In the genomic region with DNA sequence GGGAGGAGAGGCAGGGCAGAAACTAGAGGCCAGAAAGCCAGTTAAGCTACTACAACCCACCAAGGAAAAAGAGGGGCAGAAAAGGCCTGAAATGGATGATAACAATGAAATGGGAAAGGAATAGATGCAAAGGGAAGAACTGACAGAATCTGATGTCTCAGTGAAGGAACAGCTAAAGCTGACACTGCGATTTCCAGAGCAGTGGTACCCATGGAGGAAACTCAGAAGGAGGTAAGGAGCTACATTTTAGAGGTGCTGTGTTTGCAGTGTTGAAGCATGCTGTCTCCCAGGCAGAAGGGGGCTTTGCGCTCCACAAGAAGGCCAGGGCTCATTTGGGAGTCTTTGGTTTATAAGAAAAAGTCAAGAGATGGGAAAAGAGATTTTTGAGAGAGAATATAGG, we compare ENCODE assay signal across 11 cellular contexts. TPM values are rescaled to one million over a fixed set of nuclear protein-coding genes. Genes with fewer than 3 reads are reported as not detected.
DNase-seq lines count a peak whose midpoint lies in the region; ATAC-seq and TF ChIP-seq lines count a peak whose summit lies in the region.
"Had no signal": no experiment of that assay in that cellular context is flagged by ENCODE, and none has a peak within 500 bp of the region (broad histone marks: within the 10 kb centered on the region; RNA-seq: fewer than 3 reads in every experiment).

No MANE protein-coding gene starts in this region.

- H3K79me2 ChIP-seq in osteoblast (ENCODE audit: insufficient read depth, low read length), result peaks cover 73% of the 10 kb centered on the region

- intact Hi-C loops in Right ventricle myocardium inferior (cut with DNase I), result no loop called here

- H3K27ac ChIP-seq in right atrium auricular region (peak overlapping the region; percentile 98), duodenal mucosa (ENCODE audit: low read depth, low read length) (peak overlapping the region; percentile 0), osteoblast (ENCODE audit: low read depth, low read length) (peak overlapping the region; percentile 100)

- no peak overlapping the region for H2AFZ ChIP-seq in osteoblast (ENCODE audit: low read length)

- ATAC-seq in Right ventricle myocardium inferior (no peak), GM18520 (IDR thresholded peaks at IDR 0.05; ENCODE audit: unreplicated experiment) (no peak)

- H3K36me3 ChIP-seq in right atrium auricular region (peaks cover 31% of the 10 kb centered on the region), duodenal mucosa (ENCODE audit: control insufficient read depth in 1 of 2, insufficient read depth in 2 of 2, low read length in 2 of 2) (peaks cover 14 to 35% of the 10 kb centered on the region in 2 donors), osteoblast (ENCODE audit: insufficient read depth, low read length) (peaks cover 69% of the 10 kb centered on the region)
- H3K36me3 ChIP-seq: BE2C had no signal

- no peaks in the 10 kb centered on the region for H3K9me3 ChIP-seq in right atrium auricular region
- H3K9me3 ChIP-seq in duodenal mucosa (ENCODE audit: control insufficient read depth in 1 of 2, low read length in 2 of 2), result no peaks in the 10 kb centered on the region
- no peaks in the 10 kb centered on the region for H3K9me3 ChIP-seq in osteoblast (ENCODE audit: low read depth, low read length)
- H3K9me3 ChIP-seq: BE2C had no signal

- H3K27me3 ChIP-seq in right atrium auricular region (no peaks in the 10 kb centered on the region), duodenal mucosa (ENCODE audit: control insufficient read depth in 1 of 2, insufficient read depth in 2 of 2, low read length in 2 of 2) (no peaks in the 10 kb centered on the region), osteoblast (ENCODE audit: insufficient read depth, low read length) (no peaks in the 10 kb centered on the region)
- H3K27me3 ChIP-seq: BE2C had no signal

- no peaks in the 10 kb centered on the region for H4K20me1 ChIP-seq in osteoblast (ENCODE audit: insufficient read depth, low read length)

- no peak overlapping the region for H3K9ac ChIP-seq in duodenal mucosa (ENCODE audit: low read depth in 1 of 2, low read length in 2 of 2)

- H3K4me2 ChIP-seq in osteoblast (ENCODE audit: insufficient read depth, low read length), result peak overlapping the region; percentile 41

- DNase-seq in right atrium auricular region (ENCODE audit: low spot score) (no peak), Right ventricle myocardium inferior (ENCODE audit: missing footprints) (no peak), osteoblast (ENCODE audit: insufficient read length, low spot score, missing footprints) (no peak), ecto neural progenitor cell (ENCODE audit: low spot score) (no peak), pons (ENCODE audit: low spot score) (no peak), NOMO-1 (lab: John Stamatoyannopoulos, UW; ENCODE audit: unreplicated experiment in 2 of 2) (no peak)
- DNase-seq: BE2C, NCI-H82, occipital lobe had no signal

- H3K4me1 ChIP-seq in right atrium auricular region (peaks cover 0 to 78% of the 10 kb centered on the region in 2 donors), duodenal mucosa (ENCODE audit: control insufficient read depth in 1 of 2, insufficient read depth in 2 of 2, low read length in 2 of 2) (peaks cover 33 to 58% of the 10 kb centered on the region in 2 donors), osteoblast (ENCODE audit: insufficient read depth, low read length) (peaks cover 87% of the 10 kb centered on the region)

- H3K4me3 ChIP-seq in right atrium auricular region (no peak overlapping the region), duodenal mucosa (ENCODE audit: low read depth in 1 of 2, low read length in 2 of 2) (no peak overlapping the region), osteoblast (ENCODE audit: insufficient read depth, low read length) (no peak overlapping the region)

- TF ChIP-seq CTCF in right atrium auricular region (IDR thresholded peaks at IDR 0.05) (no peak), osteoblast (IDR thresholded peaks at IDR 0.05; ENCODE audit: extremely low read depth, low read depth, low read length) (no peak)

RNA-seq across cellular contexts. Expression of gene ZBTB38, which starts 38.0 kb away (rescaled TPM):
- 100 to 1,000 TPM; 120 to 127 TPM for total RNA-seq in right atrium auricular region
- 102 TPM for total RNA-seq in Right ventricle myocardium inferior
- 181 and 196 TPM in 2 replicates for total RNA-seq in osteoblast

Comparison
In these comparisons a context has a peak if more than half of its experiments do, and no peak if none do; other contexts are left out.
1. H3K27ac ChIP-seq: peak in every context shown above with its lines; median percentile 100 in osteoblast; 98 in right atrium auricular region; 0 in duodenal mucosa.